ENCODE assay signal across 1 cellular context in the genomic region with DNA sequence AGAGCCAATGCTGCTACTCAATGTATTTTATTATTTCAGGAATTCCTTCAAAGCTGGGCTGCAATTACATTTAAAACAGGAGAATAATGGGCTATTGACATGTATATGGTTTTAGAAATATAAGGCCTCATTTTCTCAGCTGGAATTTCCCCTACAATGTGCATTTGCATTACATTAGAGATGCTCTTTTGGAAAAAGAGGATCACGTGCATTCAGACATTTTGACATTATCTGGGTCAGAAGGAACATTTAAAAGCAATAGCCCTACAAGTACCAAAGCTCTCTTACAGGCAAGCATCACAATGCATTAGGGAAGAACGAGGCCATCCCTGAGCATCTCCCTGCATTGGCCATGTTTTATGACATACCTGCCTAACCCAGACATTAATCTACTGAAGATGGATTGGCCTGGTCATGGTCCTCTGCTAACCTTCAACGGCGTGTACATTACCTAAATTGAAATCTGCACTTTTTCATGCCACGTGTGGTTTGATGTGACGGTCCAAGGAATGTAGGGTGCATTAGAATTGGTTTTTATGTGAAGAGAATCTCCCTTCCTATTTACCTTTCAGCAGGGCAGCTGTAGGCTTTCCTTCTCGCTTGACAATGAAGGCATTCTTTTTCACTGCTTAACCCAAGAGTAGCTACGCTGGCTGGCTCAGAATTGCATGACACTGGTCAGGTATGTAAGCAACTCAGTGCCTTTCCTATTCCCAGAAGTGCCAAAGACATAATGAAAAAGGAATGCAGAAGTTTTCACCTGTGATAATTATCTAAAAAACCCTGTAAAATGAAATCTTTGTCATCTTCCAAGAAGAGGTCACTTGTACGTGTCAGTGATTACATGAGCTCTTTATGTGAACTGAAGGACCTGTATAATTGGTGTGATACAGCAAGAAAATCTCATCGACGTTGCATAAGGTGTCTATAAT.
TF ChIP-seq lines count a peak whose summit lies in the region.

No MANE protein-coding gene starts in this region.

TF ChIP-seq in GM23338, 12 proteins besides CTCF, POLR2A, EP300 and RAD21:
- peak; percentile 19 for TF ChIP-seq ZNF462 (CRISPR knock-in tag; IDR thresholded peaks at IDR 0.05)
- no peak for TF ChIP-seq EZH2phosphoT487 (IDR thresholded peaks at IDR 0.05; ENCODE audit: unreplicated experiment)
- TF ChIP-seq STAT1 (IDR thresholded peaks at IDR 0.05; ENCODE audit: unreplicated experiment): no peak
- TF ChIP-seq POLR2AphosphoS5 (IDR thresholded peaks at IDR 0.05; ENCODE audit: low read depth): no peak
- TF ChIP-seq EZH2 (IDR thresholded peaks at IDR 0.05; ENCODE audit: low read depth, unreplicated experiment): no peak
- TF ChIP-seq JUNB (IDR thresholded peaks at IDR 0.05; ENCODE audit: unreplicated experiment): no peak
- TF ChIP-seq ETS1 (IDR thresholded peaks at IDR 0.05): 0 out of 2 replicates have a peak, but pooled peaks have one; percentile 7
- TF ChIP-seq NANOG (IDR thresholded peaks at IDR 0.05; ENCODE audit: borderline replicate concordance): peak; percentile 87
- no peak for TF ChIP-seq REST (IDR thresholded peaks at IDR 0.05; ENCODE audit: unreplicated experiment)
- TF ChIP-seq ZNF331 (CRISPR knock-in tag; IDR thresholded peaks at IDR 0.05; ENCODE audit: low read depth): no peak
- TF ChIP-seq ZNF114 (CRISPR knock-in tag; IDR thresholded peaks at IDR 0.05): peak; percentile 66; the same call in 1 of the 2 replicates
- TF ChIP-seq CREB1 (CRISPR knock-in tag; IDR thresholded peaks at IDR 0.05; ENCODE audit: low read depth): peak; percentile 8; the same call in 1 of the 2 replicates
